Comparison of ENCODE assay signal across 1 cellular context in genomic region chr7:107622429-107622828, GRCh38.
TF ChIP-seq lines count a peak whose summit lies in the region.

No MANE protein-coding gene starts in this region.

TF ChIP-seq in endothelial cell of umbilical vein, 7 proteins besides CTCF, POLR2A, EP300 and RAD21:
- TF ChIP-seq GATA2 (IDR thresholded peaks at IDR 0.05; ENCODE audit: insufficient read depth, insufficient read length, low read depth, low read length) (no peak), MAX (IDR thresholded peaks at IDR 0.05; ENCODE audit: insufficient read depth, insufficient read length) (no peak), EZH2 (IDR thresholded peaks at IDR 0.05; ENCODE audit: borderline replicate concordance, low read depth, low read length, severe bottlenecking) (no peak), MYC (IDR thresholded peaks at IDR 0.05; ENCODE audit: low read depth, low read length) (no peak), JUN (IDR thresholded peaks at IDR 0.05; ENCODE audit: borderline replicate concordance, insufficient read depth, insufficient read length, low read depth) (no peak), POLR2AphosphoS5 (IDR thresholded peaks at IDR 0.05; ENCODE audit: insufficient read depth, low read depth, low read length) (no peak), FOS (IDR thresholded peaks at IDR 0.05; ENCODE audit: borderline replicate concordance, insufficient read depth, low read length) (no peak)
